7 cellular contexts compared by ENCODE assay signal in genomic region chr1:226355679-226356583, GRCh38. TPM values are rescaled to one million over a fixed set of nuclear protein-coding genes. Genes with fewer than 3 reads are reported as not detected.
A peak's percentile ranks its signal among the peaks of the same experiment; 100 is the strongest.
DNase-seq lines count a peak whose midpoint lies in the region; ATAC-seq and TF ChIP-seq lines count a peak whose summit lies in the region.

No MANE protein-coding gene starts in this region.

- ATAC-seq in GM19463 (IDR thresholded peaks at IDR 0.05; ENCODE audit: unreplicated experiment), result peak; percentile 28
- peak; percentile 34 for ATAC-seq in HG03342 (IDR thresholded peaks at IDR 0.05; ENCODE audit: unreplicated experiment)

- intact Hi-C loops in ascending aorta (cut with DNase I) (no loop called here), sigmoid colon (cut with DNase I) (no loop called here), esophagus muscularis mucosa (cut with DNase I) (no loop called here)

- H3K36me3 ChIP-seq in ascending aorta (peaks cover 24 to 28% of the 10 kb centered on the region in 2 donors), sigmoid colon (peaks cover 7 to 35% (median 19%) of the 10 kb centered on the region in 4 donors), esophagus muscularis mucosa (peaks cover 17 to 54% (median 23%) of the 10 kb centered on the region in 4 donors), brain microvascular endothelial cell (replicated peaks) (peaks cover 3% of the 10 kb centered on the region)

- H3K4me3 ChIP-seq in ascending aorta (no peak overlapping the region), sigmoid colon (no peak overlapping the region), esophagus muscularis mucosa (no peak overlapping the region), brain microvascular endothelial cell (ENCODE audit: low read depth, low read length) (no peak overlapping the region)

- H3K27ac ChIP-seq in ascending aorta, result peak overlapping the region; percentile 42 to 63
- H3K27ac ChIP-seq in sigmoid colon, result peak overlapping the region in 3 of 4 donors; percentile 35 to 54 (median 43)
- no peak overlapping the region for H3K27ac ChIP-seq in esophagus muscularis mucosa (replicated peaks in 1 of 4)
- H3K27ac ChIP-seq in RWPE1, result no peak overlapping the region
- no peak overlapping the region for H3K27ac ChIP-seq in brain microvascular endothelial cell

- TF ChIP-seq CTCF in ascending aorta (IDR thresholded peaks at IDR 0.05) (no peak), sigmoid colon (IDR thresholded peaks at IDR 0.05) (no peak), esophagus muscularis mucosa (IDR thresholded peaks at IDR 0.05) (no peak), RWPE1 (conservative IDR thresholded peaks at IDR 0.05; ENCODE audit: low read depth) (no peak), brain microvascular endothelial cell (IDR thresholded peaks at IDR 0.05; ENCODE audit: low read depth, low read length, missing control alignments) (no peak)

- TF ChIP-seq EP300 in sigmoid colon (IDR thresholded peaks at IDR 0.05) (no peak), esophagus muscularis mucosa (IDR thresholded peaks at IDR 0.05) (no peak)

- H3K9me3 ChIP-seq in ascending aorta (no peaks in the 10 kb centered on the region), sigmoid colon (no peaks in the 10 kb centered on the region), esophagus muscularis mucosa (no peaks in the 10 kb centered on the region)

- H3K27me3 ChIP-seq in ascending aorta (no peaks in the 10 kb centered on the region), sigmoid colon (no peaks in the 10 kb centered on the region), esophagus muscularis mucosa (no peaks in the 10 kb centered on the region), brain microvascular endothelial cell (replicated peaks) (no peaks in the 10 kb centered on the region)

- WGBS in sigmoid colon, 2 donors, result 85 to 86% methylated on average over 6 of the region's 6 CpGs
- 94% methylated on average over 3 of the region's 6 CpGs for WGBS in esophagus muscularis mucosa

- POLR2A ChIA-PET in RWPE1 (lab: Yijun Ruan, JAX; ENCODE audit: low non-redundant PET), result no interaction called here

- in situ Hi-C loops in brain microvascular endothelial cell (cut with HindIII; ENCODE audit: low pct_ligation_motif_present, low sequenced_read_pairs), result no loop called here

- CTCF ChIA-PET in RWPE1 (lab: Yijun Ruan, JAX), result no interaction called here

- no peak for DNase-seq in ascending aorta (ENCODE audit: low spot score in 2 of 2)
- no peak for DNase-seq in sigmoid colon
- no peak for DNase-seq in esophagus muscularis mucosa (ENCODE audit: extremely low spot score)
- DNase-seq in RWPE1 (ENCODE audit: low spot score), result no peak
- no peak for DNase-seq in brain microvascular endothelial cell

- H3K4me1 ChIP-seq in ascending aorta (peaks cover 0 to 9% of the 10 kb centered on the region in 2 donors), sigmoid colon (peaks cover 0 to 28% (median 24%) of the 10 kb centered on the region in 4 donors), esophagus muscularis mucosa (peaks cover 0 to 26% (median 6%) of the 10 kb centered on the region in 4 donors)

- TF ChIP-seq POLR2A in sigmoid colon (IDR thresholded peaks at IDR 0.05) (no peak), esophagus muscularis mucosa (IDR thresholded peaks at IDR 0.05; ENCODE audit: low read depth) (no peak)

RNA-seq across cellular contexts. Expression of gene LIN9, which starts 47.0 kb away (rescaled TPM):
- total RNA-seq in ascending aorta (0.43 TPM), sigmoid colon (1 to 10 TPM; 3.1 to 5.4 (median 4.6) TPM), esophagus muscularis mucosa (1 to 10 TPM; 2.1 to 4.6 (median 2.8) TPM)
- 1 to 10 TPM; 2.4 to 2.9 (median 2.8) TPM for polyA plus RNA-seq in sigmoid colon

RNA-seq across cellular contexts. Expression of gene PARP1, which starts 52.0 kb away (rescaled TPM):
- total RNA-seq in ascending aorta, result 37.1 TPM
- total RNA-seq in sigmoid colon, result 100 to 1,000 TPM; 107 to 168 (median 152) TPM
- 10 to 100 TPM; 16.4 to 58.8 (median 18.6) TPM for polyA plus RNA-seq in sigmoid colon
- 100 to 1,000 TPM; 103 to 136 (median 108) TPM for total RNA-seq in esophagus muscularis mucosa

Comparison
In these comparisons a context has a peak if more than half of its experiments do, and no peak if none do; other contexts are left out.
1. H3K27ac ChIP-seq: peak in ascending aorta (2 of 2) and sigmoid colon (3 of 4); none in esophagus muscularis mucosa (0 of 4), RWPE1 (single experiment) and brain microvascular endothelial cell (single experiment).